1 cellular context compared by ENCODE assay signal in the genomic region with DNA sequence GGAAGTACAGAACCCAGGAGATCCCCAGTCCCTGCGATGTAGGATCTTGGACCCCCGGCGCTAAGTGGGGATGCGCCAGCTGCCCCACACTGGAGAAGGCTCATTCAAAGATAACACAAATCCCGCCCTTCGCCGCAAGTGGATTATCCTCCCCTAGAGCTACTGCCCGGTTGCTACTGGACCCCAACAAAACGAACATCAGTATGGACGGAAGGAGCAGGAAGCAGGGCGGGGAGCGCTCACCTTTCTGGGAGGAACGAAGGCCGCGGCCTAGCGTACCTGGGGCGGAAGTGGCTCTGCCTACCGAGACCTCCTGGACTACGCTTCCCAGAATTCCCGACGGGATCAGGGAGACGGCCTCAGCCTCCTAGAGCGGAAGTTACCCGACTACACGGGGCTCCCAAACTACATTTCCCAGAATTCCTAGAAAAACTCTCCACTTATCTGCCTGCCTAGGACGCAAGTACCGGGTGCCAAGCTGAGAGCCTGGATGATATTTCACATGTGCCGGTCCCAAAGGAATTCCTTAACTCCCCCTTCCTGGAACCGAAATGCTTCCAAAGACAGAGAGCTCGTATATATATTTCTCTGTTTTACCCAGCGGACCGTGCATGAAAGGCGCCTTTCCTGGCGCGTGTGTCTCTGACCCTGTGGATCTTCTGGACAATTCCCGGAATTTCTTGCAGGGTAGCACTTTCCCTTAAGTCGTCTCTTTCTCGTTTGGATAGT.
TF ChIP-seq lines count a peak whose summit lies in the region.

A gene (minus strand): TSS at position 298 of the 729 bp plus-strand sequence. CDS start 16,141 bp downstream, outside the sequence.

TF ChIP-seq in HEK293, 187 proteins besides CTCF, POLR2A, EP300 and RAD21 (continued from another document):
- TF ChIP-seq, protein P1, sequence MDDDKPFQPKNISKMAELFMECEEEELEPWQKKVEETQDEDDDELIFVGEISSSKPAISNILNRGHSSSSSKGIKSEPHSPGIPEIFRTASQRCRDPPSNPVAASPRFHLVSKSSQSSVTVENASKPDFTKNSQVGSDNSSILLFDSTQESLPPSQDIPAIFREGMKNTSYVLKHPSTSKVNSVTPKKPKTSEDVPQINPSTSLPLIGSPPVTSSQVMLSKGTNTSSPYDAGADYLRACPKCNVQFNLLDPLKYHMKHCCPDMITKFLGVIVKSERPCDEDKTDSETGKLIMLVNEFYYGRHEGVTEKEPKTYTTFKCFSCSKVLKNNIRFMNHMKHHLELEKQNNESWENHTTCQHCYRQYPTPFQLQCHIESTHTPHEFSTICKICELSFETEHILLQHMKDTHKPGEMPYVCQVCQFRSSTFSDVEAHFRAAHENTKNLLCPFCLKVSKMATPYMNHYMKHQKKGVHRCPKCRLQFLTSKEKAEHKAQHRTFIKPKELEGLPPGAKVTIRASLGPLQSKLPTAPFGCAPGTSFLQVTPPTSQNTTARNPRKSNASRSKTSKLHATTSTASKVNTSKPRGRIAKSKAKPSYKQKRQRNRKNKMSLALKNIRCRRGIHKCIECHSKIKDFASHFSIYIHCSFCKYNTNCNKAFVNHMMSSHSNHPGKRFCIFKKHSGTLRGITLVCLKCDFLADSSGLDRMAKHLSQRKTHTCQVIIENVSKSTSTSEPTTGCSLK (tag by site-specific recombination; IDR thresholded peaks at IDR 0.05) = no peak
- TF ChIP-seq ZNF561 (tag by site-specific recombination; IDR thresholded peaks at IDR 0.05; ENCODE audit: borderline replicate concordance) (peak; percentile 58; the same call in 1 of the 2 replicates), KLF8 (tag by site-specific recombination; IDR thresholded peaks at IDR 0.05) (peak; percentile 68; the same call in 1 of the 2 replicates), ZBTB17 (tag by site-specific recombination; IDR thresholded peaks at IDR 0.05) (peak; percentile 93), SP2 (tag by site-specific recombination; IDR thresholded peaks at IDR 0.05) (peak; percentile 63), GLIS1 (tag by site-specific recombination; IDR thresholded peaks at IDR 0.05) (0 out of 2 replicates have a peak, but pooled peaks have one; percentile 21), ZBTB1 (tag by site-specific recombination; IDR thresholded peaks at IDR 0.05) (no peak), ZNF785 (tag by site-specific recombination; IDR thresholded peaks at IDR 0.05) (no peak), MZF1 (tag by site-specific recombination; IDR thresholded peaks at IDR 0.05; ENCODE audit: borderline replicate concordance) (peak; percentile 85), ZNF335 (tag by site-specific recombination; conservative IDR thresholded peaks at IDR 0.05) (peak; percentile 98), ZEB2 (tag by site-specific recombination; IDR thresholded peaks at IDR 0.05) (peak; percentile 68; the same call in 1 of the 2 replicates)
- TF ChIP-seq, protein P2, sequence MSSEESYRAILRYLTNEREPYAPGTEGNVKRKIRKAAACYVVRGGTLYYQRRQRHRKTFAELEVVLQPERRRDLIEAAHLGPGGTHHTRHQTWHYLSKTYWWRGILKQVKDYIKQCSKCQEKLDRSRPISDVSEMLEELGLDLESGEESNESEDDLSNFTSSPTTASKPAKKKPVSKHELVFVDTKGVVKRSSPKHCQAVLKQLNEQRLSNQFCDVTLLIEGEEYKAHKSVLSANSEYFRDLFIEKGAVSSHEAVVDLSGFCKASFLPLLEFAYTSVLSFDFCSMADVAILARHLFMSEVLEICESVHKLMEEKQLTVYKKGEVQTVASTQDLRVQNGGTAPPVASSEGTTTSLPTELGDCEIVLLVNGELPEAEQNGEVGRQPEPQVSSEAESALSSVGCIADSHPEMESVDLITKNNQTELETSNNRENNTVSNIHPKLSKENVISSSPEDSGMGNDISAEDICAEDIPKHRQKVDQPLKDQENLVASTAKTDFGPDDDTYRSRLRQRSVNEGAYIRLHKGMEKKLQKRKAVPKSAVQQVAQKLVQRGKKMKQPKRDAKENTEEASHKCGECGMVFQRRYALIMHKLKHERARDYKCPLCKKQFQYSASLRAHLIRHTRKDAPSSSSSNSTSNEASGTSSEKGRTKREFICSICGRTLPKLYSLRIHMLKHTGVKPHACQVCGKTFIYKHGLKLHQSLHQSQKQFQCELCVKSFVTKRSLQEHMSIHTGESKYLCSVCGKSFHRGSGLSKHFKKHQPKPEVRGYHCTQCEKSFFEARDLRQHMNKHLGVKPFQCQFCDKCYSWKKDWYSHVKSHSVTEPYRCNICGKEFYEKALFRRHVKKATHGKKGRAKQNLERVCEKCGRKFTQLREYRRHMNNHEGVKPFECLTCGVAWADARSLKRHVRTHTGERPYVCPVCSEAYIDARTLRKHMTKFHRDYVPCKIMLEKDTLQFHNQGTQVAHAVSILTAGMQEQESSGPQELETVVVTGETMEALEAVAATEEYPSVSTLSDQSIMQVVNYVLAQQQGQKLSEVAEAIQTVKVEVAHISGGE (tag by site-specific recombination; conservative IDR thresholded peaks at IDR 0.05; ENCODE audit: low read depth) = peak; percentile 93
- TF ChIP-seq, protein P3, sequence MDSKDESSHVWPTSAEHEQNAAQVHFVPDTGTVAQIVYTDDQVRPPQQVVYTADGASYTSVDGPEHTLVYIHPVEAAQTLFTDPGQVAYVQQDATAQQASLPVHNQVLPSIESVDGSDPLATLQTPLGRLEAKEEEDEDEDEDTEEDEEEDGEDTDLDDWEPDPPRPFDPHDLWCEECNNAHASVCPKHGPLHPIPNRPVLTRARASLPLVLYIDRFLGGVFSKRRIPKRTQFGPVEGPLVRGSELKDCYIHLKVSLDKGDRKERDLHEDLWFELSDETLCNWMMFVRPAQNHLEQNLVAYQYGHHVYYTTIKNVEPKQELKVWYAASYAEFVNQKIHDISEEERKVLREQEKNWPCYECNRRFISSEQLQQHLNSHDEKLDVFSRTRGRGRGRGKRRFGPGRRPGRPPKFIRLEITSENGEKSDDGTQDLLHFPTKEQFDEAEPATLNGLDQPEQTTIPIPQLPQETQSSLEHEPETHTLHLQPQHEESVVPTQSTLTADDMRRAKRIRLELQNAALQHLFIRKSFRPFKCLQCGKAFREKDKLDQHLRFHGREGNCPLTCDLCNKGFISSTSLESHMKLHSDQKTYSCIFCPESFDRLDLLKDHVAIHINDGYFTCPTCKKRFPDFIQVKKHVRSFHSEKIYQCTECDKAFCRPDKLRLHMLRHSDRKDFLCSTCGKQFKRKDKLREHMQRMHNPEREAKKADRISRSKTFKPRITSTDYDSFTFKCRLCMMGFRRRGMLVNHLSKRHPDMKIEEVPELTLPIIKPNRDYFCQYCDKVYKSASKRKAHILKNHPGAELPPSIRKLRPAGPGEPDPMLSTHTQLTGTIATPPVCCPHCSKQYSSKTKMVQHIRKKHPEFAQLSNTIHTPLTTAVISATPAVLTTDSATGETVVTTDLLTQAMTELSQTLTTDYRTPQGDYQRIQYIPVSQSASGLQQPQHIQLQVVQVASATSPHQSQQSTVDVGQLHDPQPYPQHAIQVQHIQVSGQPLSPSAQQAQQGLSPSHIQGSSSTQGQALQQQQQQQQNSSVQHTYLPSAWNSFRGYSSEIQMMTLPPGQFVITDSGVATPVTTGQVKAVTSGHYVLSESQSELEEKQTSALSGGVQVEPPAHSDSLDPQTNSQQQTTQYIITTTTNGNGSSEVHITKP (tag by site-specific recombination; IDR thresholded peaks at IDR 0.05) = peak; percentile 60
